In the genomic region with DNA sequence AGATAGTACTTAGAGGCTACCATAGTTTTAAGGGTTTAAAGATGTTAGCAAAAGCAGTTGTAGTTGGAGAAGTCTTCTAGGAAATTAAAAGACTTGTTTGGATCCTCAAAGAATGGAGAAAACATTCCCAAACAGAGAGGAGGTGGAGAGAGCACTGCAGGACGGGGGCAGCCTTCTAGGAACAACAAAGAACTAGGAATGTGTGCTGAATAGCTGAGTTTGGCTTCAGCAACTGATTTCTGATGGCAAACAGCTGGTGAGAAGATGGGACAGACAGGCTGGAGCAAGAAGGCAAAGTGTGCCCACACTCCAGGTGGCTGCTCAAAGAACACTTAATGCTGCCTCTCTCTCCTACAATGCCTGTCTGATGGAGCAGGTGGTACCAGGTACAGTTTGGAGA, we compare ENCODE assay signal across 20 cellular contexts.
"Had no signal": no experiment of that assay in that cellular context is flagged by ENCODE, and none has a peak within 500 bp of the region (broad histone marks: within the 10 kb centered on the region; RNA-seq: fewer than 3 reads in every experiment).

No MANE protein-coding gene starts in this region.

- H3K27ac ChIP-seq: brain microvascular endothelial cell, cardiac muscle cell, SJSA1 had no signal

- H3K9me3 ChIP-seq: SJSA1 had no signal

- H3K27me3 ChIP-seq: brain microvascular endothelial cell, cardiac muscle cell, SJSA1 had no signal

- H3K4me1 ChIP-seq: SJSA1 had no signal

- DNase-seq: activated B cell treated with CpG ODN at 0.5 μM for 24 hours; activated CD4-positive, alpha-beta memory T cell treated with anti-CD3 and anti-CD28 coated beads, Interleukin-2, amount 10 ng/mL, durations not matched to agents 7 days and 5 days; activated CD4-positive, alpha-beta T cell treated with anti-CD3 and anti-CD28 coated beads, Interleukin-2, amount 10 ng/mL, durations not matched to agents 7 days and 5 days; activated CD8-positive, alpha-beta memory T cell treated with anti-CD3 and anti-CD28 coated beads, Interleukin-2, amount 50 U/mL, for 4 hours; activated gamma-delta T cell treated with Interleukin-2 at 50 U/mL for 16 hours; activated naive CD4-positive, alpha-beta T cell treated with anti-CD3 and anti-CD28 coated beads, Interleukin-2, amount 10 ng/mL, durations not matched to agents 7 days and 5 days; activated naive CD8-positive, alpha-beta T cell treated with anti-CD3 and anti-CD28 coated beads for 36 hours; activated T-cell treated with anti-CD3 and anti-CD28 coated beads, Interleukin-2, amount 50 U/mL, for 72 hours; brain microvascular endothelial cell; Karpas-422; NCI-H1105; NCI-H1436 treated with DMSO at 0.1 percent for 48 hours; NCI-H187; NCI-H2081; NCI-H510A treated with DMSO at 0.1 percent for 48 hours; PC-3; SHP77 had no signal

- H3K36me3 ChIP-seq: brain microvascular endothelial cell, cardiac muscle cell, SJSA1 had no signal

- ATAC-seq: activated T-cell treated with anti-CD3 and anti-CD28 coated beads, Interleukin-2, amount 50 U/mL, for 72 hours; K562; PC-3 had no signal

- H3K4me3 ChIP-seq: cardiac muscle cell, K562, SJSA1 had no signal
